6 cellular contexts compared by ENCODE assay signal in genomic region chr17:8163978-8164814, GRCh38.
DNase-seq lines count a peak whose midpoint lies in the region; ATAC-seq lines count a peak whose summit lies in the region.

No MANE protein-coding gene starts in this region.

- no peaks in the 10 kb centered on the region for H3K9me3 ChIP-seq in iPS-18a (ENCODE audit: control insufficient read depth, low read depth, low read length)

- H3K27ac Mint-ChIP-seq in stimulated activated effector memory CD8-positive, alpha-beta T cell treated with anti-CD3 and anti-CD28 coated beads, Interleukin-12 subunit alpha, Interleukin-12 subunit beta, amount 100 ng/mL, for 72 hours, result peak overlapping the region; percentile 98

- H3K9me3 Mint-ChIP-seq in stimulated activated effector memory CD8-positive, alpha-beta T cell treated with anti-CD3 and anti-CD28 coated beads, Interleukin-12 subunit alpha, Interleukin-12 subunit beta, amount 100 ng/mL, for 72 hours, result no peaks in the 10 kb centered on the region

- H3K4me3 ChIP-seq in iPS-18a (ENCODE audit: low read length), result peak overlapping the region; percentile 62

- H3K4me1 ChIP-seq in iPS-18a (ENCODE audit: control insufficient read depth, low read depth, low read length), result peaks cover 17% of the 10 kb centered on the region

- H3K9ac ChIP-seq in iPS-18a (ENCODE audit: low read length), result peak overlapping the region; percentile 88

- peaks cover 50% of the 10 kb centered on the region for H3K4me1 Mint-ChIP-seq in stimulated activated effector memory CD8-positive, alpha-beta T cell treated with anti-CD3 and anti-CD28 coated beads, Interleukin-12 subunit alpha, Interleukin-12 subunit beta, amount 100 ng/mL, for 72 hours

- peak overlapping the region; percentile 81 for H3K4me3 Mint-ChIP-seq in stimulated activated effector memory CD8-positive, alpha-beta T cell treated with anti-CD3 and anti-CD28 coated beads, Interleukin-12 subunit alpha, Interleukin-12 subunit beta, amount 100 ng/mL, for 72 hours

- peaks cover 38% of the 10 kb centered on the region for H3K36me3 Mint-ChIP-seq in stimulated activated effector memory CD8-positive, alpha-beta T cell treated with anti-CD3 and anti-CD28 coated beads, Interleukin-12 subunit alpha, Interleukin-12 subunit beta, amount 100 ng/mL, for 72 hours

- peak; percentile 81 for ATAC-seq in stimulated activated effector memory CD8-positive, alpha-beta T cell treated with anti-CD3 and anti-CD28 coated beads, Interleukin-12 subunit alpha, Interleukin-12 subunit beta, amount 100 ng/mL, for 72 hours
- no peak for ATAC-seq in HG03460 (IDR thresholded peaks at IDR 0.05; ENCODE audit: unreplicated experiment)

- DNase-seq in NCI-H748 (lab: John Stamatoyannopoulos, UW; ENCODE audit: unreplicated experiment), result peak; percentile 59
- DNase-seq in NCI-H748 treated with DMSO at 0.1 percent for 48 hours (lab: John Stamatoyannopoulos, UW), result no peak
- DNase-seq in activated T-cell treated with anti-CD3 and anti-CD28 coated beads, Interleukin-2, amount 50 U/mL, for 48 hours, result peak; percentile 83 to 85
- peak in 1 of 2 donors; percentile 86 for DNase-seq in stimulated activated effector memory CD8-positive, alpha-beta T cell treated with anti-CD3 and anti-CD28 coated beads, Interleukin-12 subunit alpha, Interleukin-12 subunit beta, amount 100 ng/mL, for 72 hours (ENCODE audit: low spot score in 2 of 2)

- H3K36me3 ChIP-seq in iPS-18a (ENCODE audit: control insufficient read depth, low read depth, low read length), result peaks cover 16% of the 10 kb centered on the region

- H3K27me3 ChIP-seq in iPS-18a (ENCODE audit: control insufficient read depth, insufficient read depth, low read length), result no peaks in the 10 kb centered on the region

- H3K27ac ChIP-seq in iPS-18a (ENCODE audit: low read length), result no peak overlapping the region
